1 cellular context compared by ENCODE assay signal in genomic region chr16:3812469-3813172, GRCh38.
TF ChIP-seq lines count a peak whose summit lies in the region.

No MANE protein-coding gene starts in this region.

TF ChIP-seq in WTC11, 78 proteins besides CTCF, POLR2A, EP300 and RAD21 (continued from another document):
- no peak for TF ChIP-seq AR (CRISPR knock-in tag; IDR thresholded peaks at IDR 0.05)
- no peak for TF ChIP-seq ETV6 (CRISPR knock-in tag; IDR thresholded peaks at IDR 0.05)
- no peak for TF ChIP-seq ATF2 (CRISPR knock-in tag; IDR thresholded peaks at IDR 0.05; ENCODE audit: borderline replicate concordance, low read depth)
- no peak for TF ChIP-seq ATF3 (CRISPR knock-in tag; conservative IDR thresholded peaks at IDR 0.05)
- no peak for TF ChIP-seq ELF4 (CRISPR knock-in tag; IDR thresholded peaks at IDR 0.05; ENCODE audit: low read depth)
- no peak for TF ChIP-seq ZNF317 (CRISPR knock-in tag; IDR thresholded peaks at IDR 0.05; ENCODE audit: borderline replicate concordance, low read depth)
- no peak for TF ChIP-seq SOX15 (CRISPR knock-in tag; IDR thresholded peaks at IDR 0.05)
- TF ChIP-seq ZBTB43 (CRISPR knock-in tag; IDR thresholded peaks at IDR 0.05) = no peak
- no peak for TF ChIP-seq JUN (CRISPR knock-in tag; IDR thresholded peaks at IDR 0.05)
- TF ChIP-seq NFATC4 (CRISPR knock-in tag; IDR thresholded peaks at IDR 0.05) = no peak
- TF ChIP-seq ATF6 (CRISPR knock-in tag; IDR thresholded peaks at IDR 0.05) = no peak
- TF ChIP-seq ZMAT4 (CRISPR knock-in tag; IDR thresholded peaks at IDR 0.05) = no peak
- TF ChIP-seq AFF4 (CRISPR knock-in tag; IDR thresholded peaks at IDR 0.05; ENCODE audit: borderline replicate concordance) = no peak
- no peak for TF ChIP-seq ZNF396 (CRISPR knock-in tag; IDR thresholded peaks at IDR 0.05; ENCODE audit: borderline replicate concordance)
